In genomic region chr5:115375922-115376321, GRCh38 we compare ENCODE assay signal across 16 cellular contexts.
A peak's percentile ranks its signal among the peaks of the same experiment; 100 is the strongest.
DNase-seq lines count a peak whose midpoint lies in the region; ATAC-seq and TF ChIP-seq lines count a peak whose summit lies in the region.
"Had no signal": no experiment of that assay in that cellular context is flagged by ENCODE, and none has a peak within 500 bp of the region (broad histone marks: within the 10 kb centered on the region; RNA-seq: fewer than 3 reads in every experiment).

No MANE protein-coding gene starts in this region.

- no peaks in the 10 kb centered on the region for H3K9me3 ChIP-seq in right lobe of liver
- no peaks in the 10 kb centered on the region for H3K9me3 ChIP-seq in smooth muscle cell (replicated peaks; ENCODE audit: low read depth)
- H3K9me3 ChIP-seq: prostate gland, vagina had no signal

- peak overlapping the region; percentile 54 for H3K27ac Mint-ChIP-seq in dendritic cell treated with granulocyte-macrophage colony-stimulating factor and Interleukin-4, amounts not matched to agents 40 ng/mL and 50 ng/mL, for 4 days
- no peak overlapping the region for H3K27ac Mint-ChIP-seq in GM23338
- H3K27ac Mint-ChIP-seq: activated naive CD8-positive, alpha-beta T cell treated with anti-CD3 and anti-CD28 coated beads for 36 hours; WTC11 had no signal

- no peaks in the 10 kb centered on the region for H3K36me3 Mint-ChIP-seq in dendritic cell treated with granulocyte-macrophage colony-stimulating factor and Interleukin-4, amounts not matched to agents 40 ng/mL and 50 ng/mL, for 4 days (ENCODE audit: low read depth)
- no peaks in the 10 kb centered on the region for H3K36me3 Mint-ChIP-seq in GM23338 (ENCODE audit: low read depth)
- H3K36me3 Mint-ChIP-seq: activated naive CD8-positive, alpha-beta T cell treated with anti-CD3 and anti-CD28 coated beads for 36 hours; WTC11 had no signal

- H3K4me3 ChIP-seq in right lobe of liver (no peak overlapping the region), GM23338 (no peak overlapping the region), smooth muscle cell (no peak overlapping the region)
- H3K4me3 ChIP-seq: prostate gland, vagina had no signal

- H3K4me2 ChIP-seq in GM23338 (no peak overlapping the region), smooth muscle cell (no peak overlapping the region)

- DNase-seq in DMS53 (lab: John Stamatoyannopoulos, UW) (peak; percentile 91), NCI-H2029 treated with DMSO at 0.1 percent for 48 hours (lab: John Stamatoyannopoulos, UW) (peak; percentile 22), right lobe of liver (peak; percentile 47 to 88 (median 84)), GM23338 (ENCODE audit: low spot score) (no peak), smooth muscle cell (lab: John Stamatoyannopoulos, UW; ENCODE audit: unreplicated experiment) (no peak), GM10248 (ENCODE audit: extremely low spot score) (no peak)
- DNase-seq: activated CD8-positive, alpha-beta memory T cell treated with anti-CD3 and anti-CD28 coated beads, Interleukin-2, amount 50 U/mL, for 48 hours; activated naive CD8-positive, alpha-beta T cell treated with anti-CD3 and anti-CD28 coated beads for 36 hours; NCI-H1930; stimulated activated naive CD4-positive, alpha-beta T cell had no signal

- H3K9me3 Mint-ChIP-seq in dendritic cell treated with granulocyte-macrophage colony-stimulating factor and Interleukin-4, amounts not matched to agents 40 ng/mL and 50 ng/mL, for 4 days, result no peaks in the 10 kb centered on the region
- H3K9me3 Mint-ChIP-seq in GM23338, result no peaks in the 10 kb centered on the region
- H3K9me3 Mint-ChIP-seq: activated naive CD8-positive, alpha-beta T cell treated with anti-CD3 and anti-CD28 coated beads for 36 hours; WTC11 had no signal

- H3K4me1 ChIP-seq in right lobe of liver (peaks cover 0 to 10% (median 0%) of the 10 kb centered on the region in 4 donors), GM23338 (ENCODE audit: insufficient read depth) (peaks cover 9% of the 10 kb centered on the region), smooth muscle cell (ENCODE audit: low read depth) (no peaks in the 10 kb centered on the region)
- H3K4me1 ChIP-seq: prostate gland had no signal

- H3K9me2 ChIP-seq in GM23338 (ENCODE audit: insufficient read depth), result peaks cover 5% of the 10 kb centered on the region; the same call in 1 of the 2 replicates

- H3F3A ChIP-seq in GM23338 (replicated peaks; ENCODE audit: low read depth), result no peaks in the 10 kb centered on the region
- no peaks in the 10 kb centered on the region for H3F3A ChIP-seq in smooth muscle cell (ENCODE audit: low read depth)

- no peak for TF ChIP-seq POLR2A in right lobe of liver (IDR thresholded peaks at IDR 0.05)
- no peak for TF ChIP-seq POLR2A in GM18505 (IDR thresholded peaks at IDR 0.05; ENCODE audit: borderline replicate concordance, extremely low read depth, insufficient read depth, insufficient read length)

- 27% methylated on average over 2 of the region's 4 CpGs for WGBS in right lobe of liver (ENCODE audit: insufficient coverage, low coverage, low lambda C conversion rate, missing lambda C conversion rate)
- 73% methylated on average over 4 of the region's 4 CpGs for WGBS in smooth muscle cell (ENCODE audit: low lambda C conversion rate)

- H4K20me1 ChIP-seq in GM23338 (replicated peaks; ENCODE audit: insufficient read depth) (no peaks in the 10 kb centered on the region), smooth muscle cell (ENCODE audit: low read depth) (no peaks in the 10 kb centered on the region)

- H3K27ac ChIP-seq in right lobe of liver (peak overlapping the region; percentile 9 to 80 (median 78)), GM23338 (ENCODE audit: low read depth) (no peak overlapping the region), smooth muscle cell (ENCODE audit: low read depth) (no peak overlapping the region)
- H3K27ac ChIP-seq: epithelial cell of prostate, prostate gland, vagina had no signal

- CTCF ChIA-PET in GM10248 (lab: Yijun Ruan, JAX), result interaction anchor here (1.1 to 2.6 kb wide), 5 partner anchors 10 to 51 kb away, joined by 3 to 9 read pairs (median 5); no protein-coding TSS in a partner anchor

- H3K4me1 Mint-ChIP-seq in dendritic cell treated with granulocyte-macrophage colony-stimulating factor and Interleukin-4, amounts not matched to agents 40 ng/mL and 50 ng/mL, for 4 days (ENCODE audit: low read depth), result peaks cover 16% of the 10 kb centered on the region
- H3K4me1 Mint-ChIP-seq in GM23338, result peaks cover 21% of the 10 kb centered on the region

- no peak overlapping the region for H3K4me3 Mint-ChIP-seq in dendritic cell treated with granulocyte-macrophage colony-stimulating factor and Interleukin-4, amounts not matched to agents 40 ng/mL and 50 ng/mL, for 4 days
- H3K4me3 Mint-ChIP-seq in GM23338, result no peak overlapping the region
- H3K4me3 Mint-ChIP-seq: activated naive CD8-positive, alpha-beta T cell treated with anti-CD3 and anti-CD28 coated beads for 36 hours; WTC11 had no signal

- POLR2A ChIA-PET in GM10248 (lab: Yijun Ruan, JAX), result no interaction called here

- H3K36me3 ChIP-seq in right lobe of liver (no peaks in the 10 kb centered on the region), GM23338 (ENCODE audit: insufficient read depth) (no peaks in the 10 kb centered on the region), smooth muscle cell (ENCODE audit: low read depth) (no peaks in the 10 kb centered on the region)
- H3K36me3 ChIP-seq: prostate gland, vagina had no signal

- H3K79me2 ChIP-seq in GM23338 (replicated peaks; ENCODE audit: insufficient read depth), result no peaks in the 10 kb centered on the region
- no peaks in the 10 kb centered on the region for H3K79me2 ChIP-seq in smooth muscle cell (ENCODE audit: low read depth)

- TF ChIP-seq CTCF in right lobe of liver (IDR thresholded peaks at IDR 0.05), result no peak
- no peak for TF ChIP-seq CTCF in GM23338 (conservative IDR thresholded peaks at IDR 0.05; ENCODE audit: low read depth in 2 of 2)
- TF ChIP-seq CTCF in smooth muscle cell (IDR thresholded peaks at IDR 0.05; ENCODE audit: borderline replicate concordance, insufficient read depth, poor library complexity, severe bottlenecking), result no peak
- no peak for TF ChIP-seq CTCF in GM10248 (IDR thresholded peaks at IDR 0.05; ENCODE audit: control extremely low read depth, extremely low read depth, low read depth, missing control alignments)

- H3K27me3 ChIP-seq in right lobe of liver (no peaks in the 10 kb centered on the region), GM23338 (ENCODE audit: insufficient read depth) (no peaks in the 10 kb centered on the region), smooth muscle cell (ENCODE audit: low read depth) (no peaks in the 10 kb centered on the region)
- H3K27me3 ChIP-seq: vagina had no signal

- H3K27me3 Mint-ChIP-seq in dendritic cell treated with granulocyte-macrophage colony-stimulating factor and Interleukin-4, amounts not matched to agents 40 ng/mL and 50 ng/mL, for 4 days, result peaks cover 7% of the 10 kb centered on the region
- H3K27me3 Mint-ChIP-seq in GM23338 (ENCODE audit: insufficient read depth, low read depth, poor library complexity), result no peaks in the 10 kb centered on the region

- ATAC-seq in right lobe of liver (peak; percentile 88 to 93 (median 91)), GM23338 (no peak), GM18505 (IDR thresholded peaks at IDR 0.05; ENCODE audit: unreplicated experiment) (no peak)
- ATAC-seq: WTC11 had no signal

- intact Hi-C loops in dendritic cell treated with granulocyte-macrophage colony-stimulating factor and Interleukin-4, amounts not matched to agents 40 ng/mL and 50 ng/mL, for 4 days (cut with micrococcal nuclease), result loop anchor here (5.0 kb wide), 1 partner anchor 211 kb away; no protein-coding TSS in a partner anchor
- intact Hi-C loops in right lobe of liver (cut with DNase I), result no loop called here

- H3K9ac ChIP-seq in smooth muscle cell (ENCODE audit: low read depth), result no peak overlapping the region

- no peak overlapping the region for H2AFZ ChIP-seq in GM23338
- no peak overlapping the region for H2AFZ ChIP-seq in smooth muscle cell (ENCODE audit: low read depth)

TF ChIP-seq in GM23338, 12 proteins besides CTCF, POLR2A, EP300 and RAD21 (continues in another document):
- TF ChIP-seq STAT1 (IDR thresholded peaks at IDR 0.05; ENCODE audit: unreplicated experiment) (no peak), EZH2phosphoT487 (IDR thresholded peaks at IDR 0.05; ENCODE audit: unreplicated experiment) (no peak), ETS1 (IDR thresholded peaks at IDR 0.05) (no peak), ZNF331 (CRISPR knock-in tag; IDR thresholded peaks at IDR 0.05; ENCODE audit: low read depth) (no peak), JUNB (IDR thresholded peaks at IDR 0.05; ENCODE audit: unreplicated experiment) (no peak), EZH2 (IDR thresholded peaks at IDR 0.05; ENCODE audit: low read depth, unreplicated experiment) (no peak), NANOG (IDR thresholded peaks at IDR 0.05; ENCODE audit: borderline replicate concordance) (no peak), POLR2AphosphoS5 (IDR thresholded peaks at IDR 0.05; ENCODE audit: low read depth) (no peak), ZNF114 (CRISPR knock-in tag; IDR thresholded peaks at IDR 0.05) (no peak)

Comparison
In these comparisons a context has a peak if more than half of its experiments do, and no peak if none do; other contexts are left out.
1. DNase-seq: peak in DMS53 (single experiment), NCI-H2029 treated with DMSO at 0.1 percent for 48 hours (single experiment) and right lobe of liver (3 of 3); none in GM23338 (single experiment), smooth muscle cell (single experiment) and GM10248 (single experiment).
2. ATAC-seq: peak in right lobe of liver (4 of 4); none in GM23338 (single experiment) and GM18505 (single experiment).
3. H3K27ac ChIP-seq: peak in right lobe of liver (3 of 3); none in GM23338 (single experiment) and smooth muscle cell (single experiment).